In genomic region chr3:171704002-171704401, GRCh38 we compare ENCODE assay signal across 8 cellular contexts.
DNase-seq lines count a peak whose midpoint lies in the region; ATAC-seq, FAIRE-seq and TF ChIP-seq lines count a peak whose summit lies in the region.

No MANE protein-coding gene starts in this region.

- H3K9me3 ChIP-seq in small intestine (ENCODE audit: control insufficient read depth, low read depth) = no peaks in the 10 kb centered on the region

- 12 to 38% (median 24%) methylated on average over 2 of the region's 2 CpGs for WGBS in small intestine, 3 donors

- H3K9me3 Mint-ChIP-seq in stimulated activated memory B cell treated with anti-CD40 and anti-IgM and Interleukin-4, amounts not matched to agents 10 μg/mL and 1 μg/mL and 100 μg/mL, for 72 hours = peaks cover 5% of the 10 kb centered on the region

- FAIRE-seq in small intestine (lab: Jason Lieb, UNC) = no peak

- H3K4me3 ChIP-seq in small intestine (ENCODE audit: low read depth in 1 of 2, low read length in 2 of 2) = no peak overlapping the region

- H3K4me1 ChIP-seq in small intestine (ENCODE audit: control insufficient read depth in 2 of 2, insufficient read depth in 1 of 2, low read depth in 1 of 2, low read length in 1 of 2) = no peaks in the 10 kb centered on the region

- H3K27ac ChIP-seq in RWPE1 (no peak overlapping the region), small intestine (ENCODE audit: low read depth in 1 of 2, low read length in 1 of 2) (no peak overlapping the region)

- peak; percentile 52 for ATAC-seq in HG02938 (IDR thresholded peaks at IDR 0.05; ENCODE audit: unreplicated experiment)
- no peak for ATAC-seq in HG03378 (IDR thresholded peaks at IDR 0.05; ENCODE audit: unreplicated experiment)
- ATAC-seq in stimulated activated memory B cell treated with anti-CD40 and anti-IgM and Interleukin-4, amounts not matched to agents 10 μg/mL and 1 μg/mL and 100 μg/mL, for 72 hours = no peak

- peaks cover 13% of the 10 kb centered on the region for H3K27me3 Mint-ChIP-seq in stimulated activated memory B cell treated with anti-CD40 and anti-IgM and Interleukin-4, amounts not matched to agents 10 μg/mL and 1 μg/mL and 100 μg/mL, for 72 hours

- peaks cover 5 to 26% of the 10 kb centered on the region in 2 donors for H3K36me3 ChIP-seq in small intestine (ENCODE audit: control insufficient read depth in 2 of 2, insufficient read depth in 2 of 2, low read length in 2 of 2)

- H3K27ac Mint-ChIP-seq in stimulated activated memory B cell treated with anti-CD40 and anti-IgM and Interleukin-4, amounts not matched to agents 10 μg/mL and 1 μg/mL and 100 μg/mL, for 72 hours = no peak overlapping the region

- H3K4me3 Mint-ChIP-seq in stimulated activated memory B cell treated with anti-CD40 and anti-IgM and Interleukin-4, amounts not matched to agents 10 μg/mL and 1 μg/mL and 100 μg/mL, for 72 hours = no peak overlapping the region

- no peaks in the 10 kb centered on the region for H3K27me3 ChIP-seq in small intestine (ENCODE audit: control insufficient read depth in 2 of 2, insufficient read depth in 2 of 2, low read length in 2 of 2)

- TF ChIP-seq POLR2A in erythroblast (IDR thresholded peaks at IDR 0.05; ENCODE audit: low read length) = no peak

- peak; percentile 43 for TF ChIP-seq CTCF in RWPE1 (conservative IDR thresholded peaks at IDR 0.05; ENCODE audit: low read depth)

- POLR2A ChIA-PET in RWPE1 (lab: Yijun Ruan, JAX; ENCODE audit: low non-redundant PET) = no interaction called here

- CTCF ChIA-PET in RWPE1 (lab: Yijun Ruan, JAX) = no interaction called here

- no peaks in the 10 kb centered on the region for H3K4me1 Mint-ChIP-seq in stimulated activated memory B cell treated with anti-CD40 and anti-IgM and Interleukin-4, amounts not matched to agents 10 μg/mL and 1 μg/mL and 100 μg/mL, for 72 hours

- no peaks in the 10 kb centered on the region for H3K36me3 Mint-ChIP-seq in stimulated activated memory B cell treated with anti-CD40 and anti-IgM and Interleukin-4, amounts not matched to agents 10 μg/mL and 1 μg/mL and 100 μg/mL, for 72 hours

- peak; percentile 2 to 49 (median 18) for DNase-seq in NCI-H1417 (lab: John Stamatoyannopoulos, UW)
- no peak for DNase-seq in NCI-H1417 treated with DMSO at 0.1 percent for 48 hours (lab: John Stamatoyannopoulos, UW)
- peak; percentile 29 for DNase-seq in RWPE1 (ENCODE audit: low spot score)
- peak; percentile 37 to 55 for DNase-seq in erythroblast (lab: John Stamatoyannopoulos, UW)
- peak; percentile 28 for DNase-seq in small intestine
